In the genomic region with DNA sequence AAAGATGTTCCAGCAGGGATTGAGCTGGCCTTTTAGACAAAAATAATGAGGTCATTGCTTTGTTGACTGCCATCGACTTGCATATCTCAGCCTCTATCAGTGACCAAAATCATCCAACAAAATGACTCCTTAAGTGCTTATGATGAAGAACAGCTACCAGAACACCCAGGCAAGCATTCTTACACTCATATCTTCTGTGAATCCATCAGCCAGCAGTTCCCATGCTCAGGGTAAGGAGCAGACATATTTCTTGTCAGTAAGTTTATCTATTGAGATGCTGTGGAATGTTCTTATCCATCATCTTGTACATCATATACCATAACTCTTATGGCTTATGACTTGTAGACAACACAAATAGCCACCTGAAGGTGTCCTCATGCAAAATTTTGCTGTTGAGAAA, we compare ENCODE assay signal across 7 cellular contexts.
"Had no signal": no experiment of that assay in that cellular context is flagged by ENCODE, and none has a peak within 500 bp of the region (broad histone marks: within the 10 kb centered on the region; RNA-seq: fewer than 3 reads in every experiment).

No MANE protein-coding gene starts in this region.

- H3K9me3 ChIP-seq: HAP-1 had no signal

- H3K36me3 ChIP-seq: HAP-1 had no signal

- H3K27ac ChIP-seq: GM23248 had no signal

- H2AFZ ChIP-seq: GM23248 had no signal

- H3K9ac ChIP-seq: GM23248 had no signal

- H3K4me1 ChIP-seq: HAP-1 had no signal

- DNase-seq: GM23248, GOT3, H7, HFFc6, IMR-90 had no signal

- H3K4me3 ChIP-seq: GM23248, HAP-1, K562 had no signal
